In genomic region chr7:113504691-113505090, GRCh38 we compare ENCODE assay signal across 22 cellular contexts.
DNase-seq lines count a peak whose midpoint lies in the region; ATAC-seq, FAIRE-seq and TF ChIP-seq lines count a peak whose summit lies in the region.
"Had no signal": no experiment of that assay in that cellular context is flagged by ENCODE, and none has a peak within 500 bp of the region (broad histone marks: within the 10 kb centered on the region; RNA-seq: fewer than 3 reads in every experiment).

No MANE protein-coding gene starts in this region.

- H3K4me3 ChIP-seq in WERI-Rb-1 (ENCODE audit: low read depth, low read length) = no peak overlapping the region
- no peak overlapping the region for H3K4me3 ChIP-seq in gastrocnemius medialis
- H3K4me3 ChIP-seq in H7 (ENCODE audit: insufficient read depth, low read depth, low read length) = no peak overlapping the region
- H3K4me3 ChIP-seq: A549; BLaER1 treated with 17β-estradiol and CSF1 and Interleukin-3, amounts not matched to agents 10 nM and 100 nM had no signal

- no peaks in the 10 kb centered on the region for H3K27me3 ChIP-seq in WERI-Rb-1 (ENCODE audit: insufficient read depth, low read depth, severe bottlenecking)
- H3K27me3 ChIP-seq in gastrocnemius medialis = no peaks in the 10 kb centered on the region
- no peaks in the 10 kb centered on the region for H3K27me3 ChIP-seq in H7 (ENCODE audit: control insufficient read depth, insufficient read depth, low read length)
- H3K27me3 ChIP-seq: BLaER1 treated with 17β-estradiol and CSF1 and Interleukin-3, amounts not matched to agents 10 nM and 100 nM had no signal

- TF ChIP-seq POLR2A in gastrocnemius medialis (IDR thresholded peaks at IDR 0.05) = no peak
- no peak for TF ChIP-seq POLR2A in H54 (IDR thresholded peaks at IDR 0.05; ENCODE audit: low read depth, low read length)

- H3K4me1 ChIP-seq in gastrocnemius medialis = peaks cover 14 to 18% of the 10 kb centered on the region in 2 donors
- H3K4me1 ChIP-seq: A549; BLaER1 treated with 17β-estradiol and CSF1 and Interleukin-3, amounts not matched to agents 10 nM and 100 nM; Caco-2 had no signal

- DNase-seq in NCI-H82 (lab: John Stamatoyannopoulos, UW) (peak; percentile 38), NCI-H82 treated with DMSO at 0.1 percent for 48 hours (lab: John Stamatoyannopoulos, UW; ENCODE audit: unreplicated experiment) (no peak), D721Med (ENCODE audit: insufficient read length, low spot score) (no peak), WERI-Rb-1 (no peak), gastrocnemius medialis (no peak), DMS 273 treated with DMSO at 0.1 percent for 48 hours (lab: John Stamatoyannopoulos, UW) (no peak), H54 (ENCODE audit: insufficient read length, low spot score) (no peak), H7 (no peak)
- DNase-seq: AML-193; Caco-2; Calu3; CD4-positive, alpha-beta T cell; CD8-positive, alpha-beta T cell; DMS79 treated with DMSO at 0.1 percent for 48 hours; GF-D8 had no signal

- intact Hi-C loops in gastrocnemius medialis (cut with DNase I; ENCODE audit: low total_unique reads) = no loop called here

- ATAC-seq in gastrocnemius medialis = peak in 1 of 2 donors; percentile 34
- ATAC-seq: A549; CD8-positive, alpha-beta T cell had no signal

- FAIRE-seq in D721Med (lab: Jason Lieb, UNC) = peak; percentile 16
- no peak for FAIRE-seq in H54 (lab: Jason Lieb, UNC)
- FAIRE-seq: G401.6, GM12891, GM19239 had no signal

- in situ Hi-C loops in gastrocnemius medialis (cut with MboI; ENCODE audit: low sequenced_read_pairs in 4 of 4) = no loop called here

- peak overlapping the region; percentile 44 for H3K27ac ChIP-seq in WERI-Rb-1
- H3K27ac ChIP-seq in gastrocnemius medialis = peak overlapping the region; percentile 58 to 75 (median 63)
- H3K27ac ChIP-seq: 22Rv1; A549; BLaER1 treated with 17β-estradiol and CSF1 and Interleukin-3, amounts not matched to agents 10 nM and 100 nM; C4-2B had no signal

- no peaks in the 10 kb centered on the region for H3K36me3 ChIP-seq in WERI-Rb-1
- no peaks in the 10 kb centered on the region for H3K36me3 ChIP-seq in gastrocnemius medialis
- H3K36me3 ChIP-seq in H7 (replicated peaks; ENCODE audit: control insufficient read depth, insufficient read depth, low read length) = no peaks in the 10 kb centered on the region
- H3K36me3 ChIP-seq: BLaER1 treated with 17β-estradiol and CSF1 and Interleukin-3, amounts not matched to agents 10 nM and 100 nM had no signal

- no peak for TF ChIP-seq CTCF in D721Med (IDR thresholded peaks at IDR 0.05; ENCODE audit: insufficient read depth, missing control alignments)
- TF ChIP-seq CTCF in WERI-Rb-1 (IDR thresholded peaks at IDR 0.05; ENCODE audit: low read depth, low read length) = no peak
- TF ChIP-seq CTCF in gastrocnemius medialis (IDR thresholded peaks at IDR 0.05 in 4 of 5, conservative IDR thresholded peaks at IDR 0.05 in 1 of 5) = no peak

- no peaks in the 10 kb centered on the region for H3K9me3 ChIP-seq in WERI-Rb-1 (ENCODE audit: severe bottlenecking)
- no peaks in the 10 kb centered on the region for H3K9me3 ChIP-seq in gastrocnemius medialis
- H3K9me3 ChIP-seq: A549; BLaER1 treated with 17β-estradiol and CSF1 and Interleukin-3, amounts not matched to agents 10 nM and 100 nM; Caco-2 had no signal
